In the genomic region with DNA sequence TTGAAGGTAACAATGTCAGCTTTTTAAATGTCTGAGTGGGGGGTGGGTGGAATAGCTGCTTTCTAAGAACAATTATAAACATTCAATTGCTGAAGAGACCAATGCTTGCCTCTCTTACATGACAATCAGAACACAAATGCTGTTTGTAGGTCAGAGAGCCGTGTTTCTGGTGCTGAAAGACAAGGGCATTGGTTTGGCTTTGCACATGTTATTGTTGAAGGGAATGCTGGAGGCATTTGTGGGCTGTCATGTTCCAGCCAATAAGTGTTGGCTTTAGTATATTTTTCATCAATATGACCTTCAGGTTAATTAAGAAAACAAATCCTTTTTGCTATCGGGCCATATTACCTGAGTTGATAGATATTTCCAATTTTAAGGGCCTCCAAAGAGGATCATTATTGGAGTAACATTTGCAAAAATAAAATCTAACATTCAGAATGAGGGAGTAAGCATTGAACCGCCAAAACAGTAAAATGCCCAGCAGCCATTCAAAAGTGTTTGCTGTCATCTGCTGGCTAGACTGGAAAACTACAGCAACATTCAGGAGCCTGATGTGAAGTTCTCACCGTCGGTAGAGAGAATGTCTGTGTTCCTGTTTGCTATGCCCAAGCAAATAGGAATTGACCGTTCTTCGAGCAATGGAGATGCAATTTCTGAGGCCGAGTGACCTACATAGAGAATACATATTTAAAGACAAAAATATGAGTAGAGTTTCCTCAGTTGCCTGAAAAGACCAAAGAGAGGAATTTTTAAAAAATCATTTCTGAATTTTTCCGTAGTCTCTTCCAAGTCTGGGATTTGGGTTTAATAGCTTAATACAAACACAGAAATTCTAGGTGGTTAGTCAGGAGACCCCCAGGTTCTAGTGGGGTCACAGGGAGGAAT, we compare ENCODE assay signal across 8 cellular contexts.
DNase-seq lines count a peak whose midpoint lies in the region; ATAC-seq, FAIRE-seq and TF ChIP-seq lines count a peak whose summit lies in the region.

No MANE protein-coding gene starts in this region.

- H3K4me3 Mint-ChIP-seq in stimulated activated naive CD8-positive, alpha-beta T cell treated with anti-CD3 and anti-CD28 coated beads, Interleukin-15, Interleukin-2, amounts not matched to agents 100 ng/mL and 50 ng/mL, for 24 hours = no peak overlapping the region

- H3K9me3 ChIP-seq in colonic mucosa = no peaks in the 10 kb centered on the region

- H3K9me3 Mint-ChIP-seq in stimulated activated naive CD8-positive, alpha-beta T cell treated with anti-CD3 and anti-CD28 coated beads, Interleukin-15, Interleukin-2, amounts not matched to agents 100 ng/mL and 50 ng/mL, for 24 hours = no peaks in the 10 kb centered on the region

- no peaks in the 10 kb centered on the region for H3K27me3 Mint-ChIP-seq in stimulated activated naive CD8-positive, alpha-beta T cell treated with anti-CD3 and anti-CD28 coated beads, Interleukin-15, Interleukin-2, amounts not matched to agents 100 ng/mL and 50 ng/mL, for 24 hours

- H3K27ac ChIP-seq in colonic mucosa = no peak overlapping the region

- H3K36me3 ChIP-seq in colonic mucosa = no peaks in the 10 kb centered on the region

- peak; percentile 42 for FAIRE-seq in urothelium cell line (lab: Jason Lieb, UNC)

- no peak overlapping the region for H3K4me3 ChIP-seq in colonic mucosa

- no peak overlapping the region for H3K9ac ChIP-seq in colonic mucosa (ENCODE audit: low read depth in 2 of 2, low read length in 2 of 2)

- TF ChIP-seq CTCF in colonic mucosa (IDR thresholded peaks at IDR 0.05) = peak; percentile 80

- peaks cover 73% of the 10 kb centered on the region for H3K36me3 Mint-ChIP-seq in stimulated activated naive CD8-positive, alpha-beta T cell treated with anti-CD3 and anti-CD28 coated beads, Interleukin-15, Interleukin-2, amounts not matched to agents 100 ng/mL and 50 ng/mL, for 24 hours (ENCODE audit: low read depth)

- intact Hi-C loops in colonic mucosa (cut with DNase I) = loop anchor here (5.0 to 10.0 kb wide), 2 partner anchors 225 to 682 kb away; no protein-coding TSS in a partner anchor

- no peaks in the 10 kb centered on the region for H3K27me3 ChIP-seq in colonic mucosa

- H3K27ac Mint-ChIP-seq in stimulated activated naive CD8-positive, alpha-beta T cell treated with anti-CD3 and anti-CD28 coated beads, Interleukin-15, Interleukin-2, amounts not matched to agents 100 ng/mL and 50 ng/mL, for 24 hours = peak overlapping the region; percentile 27

- no peaks in the 10 kb centered on the region for H3K4me1 ChIP-seq in colonic mucosa

- no peaks in the 10 kb centered on the region for H3K4me1 Mint-ChIP-seq in stimulated activated naive CD8-positive, alpha-beta T cell treated with anti-CD3 and anti-CD28 coated beads, Interleukin-15, Interleukin-2, amounts not matched to agents 100 ng/mL and 50 ng/mL, for 24 hours (ENCODE audit: low read depth)

- ATAC-seq in stimulated activated naive CD8-positive, alpha-beta T cell treated with anti-CD3 and anti-CD28 coated beads, Interleukin-15, Interleukin-2, amounts not matched to agents 100 U/mL and 50 U/mL, for 24 hours = no peak
- ATAC-seq in SK-N-SH treated with all-trans-retinoic acid at 6 μM for 48 hours = peak; percentile 86
- ATAC-seq in left lobe of liver = peak; percentile 80
- no peak for ATAC-seq in HG03025 (IDR thresholded peaks at IDR 0.05; ENCODE audit: low FRiP score, unreplicated experiment)

- no peak for DNase-seq in stimulated activated naive CD8-positive, alpha-beta T cell treated with anti-CD3 and anti-CD28 coated beads, Interleukin-15, Interleukin-2, amounts not matched to agents 100 U/mL and 50 U/mL, for 24 hours
- DNase-seq in Kasumi-1 (lab: John Stamatoyannopoulos, UW) = peak; percentile 80 to 84
- no peak for DNase-seq in colonic mucosa
- no peak for DNase-seq in left lobe of liver (ENCODE audit: low spot score)
- peak; percentile 72 for DNase-seq in urothelium cell line (ENCODE audit: low spot score)

TF ChIP-seq in SK-N-SH treated with all-trans-retinoic acid at 6 μM for 48 hours, 23 proteins besides CTCF, POLR2A, EP300 and RAD21:
- no peak for TF ChIP-seq GLIS3 (CRISPR knock-in tag; IDR thresholded peaks at IDR 0.05)
- TF ChIP-seq ESRRG (CRISPR knock-in tag; IDR thresholded peaks at IDR 0.05) = no peak
- no peak for TF ChIP-seq PPARA (CRISPR knock-in tag; IDR thresholded peaks at IDR 0.05; ENCODE audit: borderline replicate concordance)
- no peak for TF ChIP-seq ZNF565 (CRISPR knock-in tag; conservative IDR thresholded peaks at IDR 0.05; ENCODE audit: low read depth)
- TF ChIP-seq TOX (CRISPR knock-in tag; IDR thresholded peaks at IDR 0.05; ENCODE audit: borderline replicate concordance) = no peak
- TF ChIP-seq ARNTL (CRISPR knock-in tag; IDR thresholded peaks at IDR 0.05; ENCODE audit: borderline replicate concordance, low read depth) = no peak
- no peak for TF ChIP-seq RARB (CRISPR knock-in tag; IDR thresholded peaks at IDR 0.05)
- TF ChIP-seq ZNF8 (CRISPR knock-in tag; IDR thresholded peaks at IDR 0.05) = no peak
- TF ChIP-seq ZFP3 (CRISPR knock-in tag; IDR thresholded peaks at IDR 0.05) = no peak
- no peak for TF ChIP-seq ZNF70 (CRISPR knock-in tag; IDR thresholded peaks at IDR 0.05)
- TF ChIP-seq CSDC2 (CRISPR knock-in tag; IDR thresholded peaks at IDR 0.05) = no peak

Comparison
In these comparisons a context has a peak if more than half of its experiments do, and no peak if none do; other contexts are left out.
1. ATAC-seq: peak in SK-N-SH treated with all-trans-retinoic acid at 6 μM for 48 hours (single experiment) and left lobe of liver (single experiment); none in stimulated activated naive CD8-positive, alpha-beta T cell treated with anti-CD3 and anti-CD28 coated beads, Interleukin-15, Interleukin-2, amounts not matched to agents 100 U/mL and 50 U/mL, for 24 hours (single experiment) and HG03025 (single experiment).
2. DNase-seq: peak in Kasumi-1 (2 of 2) and urothelium cell line (single experiment); none in stimulated activated naive CD8-positive, alpha-beta T cell treated with anti-CD3 and anti-CD28 coated beads, Interleukin-15, Interleukin-2, amounts not matched to agents 100 U/mL and 50 U/mL, for 24 hours (single experiment), colonic mucosa (single experiment) and left lobe of liver (single experiment).